Comparison of ENCODE assay signal across 35 cellular contexts in genomic region chr7:41689815-41690214, GRCh38. TPM values are rescaled to one million over a fixed set of nuclear protein-coding genes. Genes with fewer than 3 reads are reported as not detected.
"Had no signal": no experiment of that assay in that cellular context is flagged by ENCODE, and none has a peak within 500 bp of the region (broad histone marks: within the 10 kb centered on the region; RNA-seq: fewer than 3 reads in every experiment).

No MANE protein-coding gene starts in this region.

- H3K9me3 Mint-ChIP-seq: activated CD4-positive, alpha-beta memory T cell treated with anti-CD3 and anti-CD28 coated beads, Interleukin-2, amount 10 ng/mL, durations not matched to agents 7 days and 5 days; activated naive CD4-positive, alpha-beta T cell treated with anti-CD3 and anti-CD28 coated beads, Interleukin-2, amount 50 U/mL, for 24 hours; activated naive CD8-positive, alpha-beta T cell treated with anti-CD3 and anti-CD28 coated beads, Interleukin-2, amount 10 ng/mL, durations not matched to agents 7 days and 5 days; T-helper 1 cell treated with Interleukin-12 subunit alpha and Interleukin-12 subunit beta and Interleukin-4 antibody, amounts not matched to agents 30 μg/mL and 1 μg/mL, for 36 hours had no signal

- H3K4me1 Mint-ChIP-seq: activated CD4-positive, alpha-beta memory T cell treated with anti-CD3 and anti-CD28 coated beads, Interleukin-2, amount 10 ng/mL, durations not matched to agents 7 days and 5 days; activated CD8-positive, alpha-beta memory T cell treated with anti-CD3 and anti-CD28 coated beads, Interleukin-2, amount 10 ng/mL, durations not matched to agents 7 days and 5 days; activated naive CD4-positive, alpha-beta T cell treated with anti-CD3 and anti-CD28 coated beads, Interleukin-2, amount 50 U/mL, for 24 hours; activated naive CD8-positive, alpha-beta T cell treated with anti-CD3 and anti-CD28 coated beads, Interleukin-2, amount 10 ng/mL, durations not matched to agents 7 days and 5 days had no signal

- H3K27ac ChIP-seq: ascending aorta, body of pancreas, breast epithelium, Peyer's patch, WERI-Rb-1 had no signal

- H3K36me3 Mint-ChIP-seq: activated CD8-positive, alpha-beta memory T cell treated with anti-CD3 and anti-CD28 coated beads, Interleukin-2, amount 10 ng/mL, durations not matched to agents 7 days and 5 days; activated naive CD4-positive, alpha-beta T cell treated with anti-CD3 and anti-CD28 coated beads, Interleukin-2, amount 50 U/mL, for 24 hours; activated naive CD8-positive, alpha-beta T cell treated with anti-CD3 and anti-CD28 coated beads, Interleukin-2, amount 10 ng/mL, durations not matched to agents 7 days and 5 days had no signal

- H3K4me3 ChIP-seq: ascending aorta, body of pancreas, breast epithelium, Peyer's patch had no signal

- H3K27me3 ChIP-seq: ascending aorta, body of pancreas, breast epithelium, Peyer's patch had no signal

- H3K36me3 ChIP-seq: breast epithelium, Peyer's patch, WERI-Rb-1 had no signal

- H3K4me1 ChIP-seq: body of pancreas, breast epithelium, Peyer's patch had no signal

- H3K27ac Mint-ChIP-seq: activated CD4-positive, alpha-beta memory T cell treated with anti-CD3 and anti-CD28 coated beads, Interleukin-2, amount 10 ng/mL, durations not matched to agents 7 days and 5 days; activated CD8-positive, alpha-beta memory T cell treated with anti-CD3 and anti-CD28 coated beads, Interleukin-2, amount 10 ng/mL, durations not matched to agents 7 days and 5 days; activated naive CD4-positive, alpha-beta T cell treated with anti-CD3 and anti-CD28 coated beads, Interleukin-2, amount 50 U/mL, for 24 hours; activated naive CD8-positive, alpha-beta T cell treated with anti-CD3 and anti-CD28 coated beads, Interleukin-2, amount 10 ng/mL, durations not matched to agents 7 days and 5 days; T-helper 1 cell treated with Interleukin-12 subunit alpha and Interleukin-12 subunit beta and Interleukin-4 antibody, amounts not matched to agents 30 μg/mL and 1 μg/mL, for 36 hours had no signal

- H3K9me3 ChIP-seq: ascending aorta, body of pancreas, breast epithelium, Peyer's patch had no signal

- H3K27me3 Mint-ChIP-seq: activated CD4-positive, alpha-beta memory T cell treated with anti-CD3 and anti-CD28 coated beads, Interleukin-2, amount 10 ng/mL, durations not matched to agents 7 days and 5 days; activated CD8-positive, alpha-beta memory T cell treated with anti-CD3 and anti-CD28 coated beads, Interleukin-2, amount 10 ng/mL, durations not matched to agents 7 days and 5 days had no signal

- H3K4me3 Mint-ChIP-seq: activated CD4-positive, alpha-beta memory T cell treated with anti-CD3 and anti-CD28 coated beads, Interleukin-2, amount 10 ng/mL, durations not matched to agents 7 days and 5 days; activated CD8-positive, alpha-beta memory T cell treated with anti-CD3 and anti-CD28 coated beads, Interleukin-2, amount 10 ng/mL, durations not matched to agents 7 days and 5 days; activated naive CD4-positive, alpha-beta T cell treated with anti-CD3 and anti-CD28 coated beads, Interleukin-2, amount 50 U/mL, for 24 hours; activated naive CD8-positive, alpha-beta T cell treated with anti-CD3 and anti-CD28 coated beads, Interleukin-2, amount 10 ng/mL, durations not matched to agents 7 days and 5 days; T-helper 1 cell treated with Interleukin-12 subunit alpha and Interleukin-12 subunit beta and Interleukin-4 antibody, amounts not matched to agents 30 μg/mL and 1 μg/mL, for 36 hours had no signal

- ATAC-seq: activated CD8-positive, alpha-beta memory T cell treated with anti-CD3 and anti-CD28 coated beads, Interleukin-2, amount 10 ng/mL, durations not matched to agents 7 days and 5 days; body of pancreas; PC-3; Right ventricle myocardium inferior had no signal

- DNase-seq: activated CD4-positive, alpha-beta memory T cell treated with anti-CD3 and anti-CD28 coated beads, Interleukin-2, amount 10 ng/mL, durations not matched to agents 7 days and 5 days; activated CD4-positive, alpha-beta T cell treated with anti-CD3 and anti-CD28 coated beads for 1 hour; activated CD4-positive, alpha-beta T cell treated with anti-CD3 and anti-CD28 coated beads for 48 hours; activated CD4-positive, CD25-positive, alpha-beta regulatory T cell; activated CD8-positive, alpha-beta memory T cell treated with anti-CD3 and anti-CD28 coated beads for 24 hours; activated CD8-positive, alpha-beta memory T cell treated with anti-CD3 and anti-CD28 coated beads, Interleukin-2, amount 10 ng/mL, durations not matched to agents 7 days and 5 days; activated CD8-positive, alpha-beta memory T cell treated with anti-CD3 and anti-CD28 coated beads, Interleukin-2, amount 50 U/mL, for 48 hours; activated effector memory CD4-positive, alpha-beta T cell treated with Interleukin-2 at 50 U/mL for 16 hours; activated naive CD4-positive, alpha-beta T cell; activated naive CD8-positive, alpha-beta T cell treated with anti-CD3 and anti-CD28 coated beads, Interleukin-2, amount 10 ng/mL, durations not matched to agents 7 days and 5 days; activated T-cell treated with anti-CD3 and anti-CD28 coated beads, Interleukin-2, amount 50 U/mL, for 48 hours; amygdala; body of pancreas; Karpas-422; KBM-7; NCI-H1105 treated with DMSO at 0.1 percent for 48 hours; NCI-H1436; NCI-H1694; NCI-H1930; NCI-H2081 treated with DMSO at 0.1 percent for 48 hours; NCI-H345; NCI-H524 treated with DMSO at 0.1 percent for 48 hours; NCI-H748 treated with DMSO at 0.1 percent for 48 hours; NK-92 treated with Interleukin-12 subunit alpha and Interleukin-12 subunit beta, amount 100 ng/mL, for 24 hours; PC-3; Peyer's patch; RPMI8226; SIG-M5; T-helper 9 cell; WERI-Rb-1 had no signal

RNA-seq across cellular contexts. Expression of gene INHBA, which starts 13.1 kb away (rescaled TPM):
- total RNA-seq: activated CD4-positive, alpha-beta memory T cell treated with anti-CD3 and anti-CD28 coated beads, Interleukin-2, amount 10 ng/mL, durations not matched to agents 7 days and 5 days; activated CD8-positive, alpha-beta memory T cell treated with anti-CD3 and anti-CD28 coated beads, Interleukin-2, amount 10 ng/mL, durations not matched to agents 7 days and 5 days; activated naive CD8-positive, alpha-beta T cell treated with anti-CD3 and anti-CD28 coated beads, Interleukin-2, amount 10 ng/mL, durations not matched to agents 7 days and 5 days had no signal
